In the genomic region with DNA sequence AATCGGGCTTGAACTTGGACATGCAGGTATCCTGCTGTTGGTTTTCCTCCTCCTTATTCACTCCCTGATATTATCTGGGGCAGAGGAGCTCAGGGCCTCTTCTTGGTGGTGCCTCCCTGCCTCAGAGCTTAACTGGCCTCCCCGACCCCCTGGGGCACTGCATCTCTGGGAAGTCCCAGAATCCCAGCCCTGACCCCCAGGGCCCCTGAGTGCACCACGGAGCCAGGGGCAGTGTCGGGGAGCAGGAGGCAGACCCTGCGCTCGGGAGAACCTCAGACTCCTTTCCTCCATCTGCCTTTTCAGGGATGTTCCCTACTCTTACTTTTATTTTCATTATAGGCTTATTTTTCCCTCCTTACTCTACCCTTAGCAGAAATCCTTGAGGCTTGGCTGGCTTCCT, we compare ENCODE assay signal across 1 cellular context.
TF ChIP-seq lines count a peak whose summit lies in the region.

No MANE protein-coding gene starts in this region.

TF ChIP-seq in GM23338, 12 proteins besides CTCF, POLR2A, EP300 and RAD21 (continued from another document):
- TF ChIP-seq, protein P1, sequence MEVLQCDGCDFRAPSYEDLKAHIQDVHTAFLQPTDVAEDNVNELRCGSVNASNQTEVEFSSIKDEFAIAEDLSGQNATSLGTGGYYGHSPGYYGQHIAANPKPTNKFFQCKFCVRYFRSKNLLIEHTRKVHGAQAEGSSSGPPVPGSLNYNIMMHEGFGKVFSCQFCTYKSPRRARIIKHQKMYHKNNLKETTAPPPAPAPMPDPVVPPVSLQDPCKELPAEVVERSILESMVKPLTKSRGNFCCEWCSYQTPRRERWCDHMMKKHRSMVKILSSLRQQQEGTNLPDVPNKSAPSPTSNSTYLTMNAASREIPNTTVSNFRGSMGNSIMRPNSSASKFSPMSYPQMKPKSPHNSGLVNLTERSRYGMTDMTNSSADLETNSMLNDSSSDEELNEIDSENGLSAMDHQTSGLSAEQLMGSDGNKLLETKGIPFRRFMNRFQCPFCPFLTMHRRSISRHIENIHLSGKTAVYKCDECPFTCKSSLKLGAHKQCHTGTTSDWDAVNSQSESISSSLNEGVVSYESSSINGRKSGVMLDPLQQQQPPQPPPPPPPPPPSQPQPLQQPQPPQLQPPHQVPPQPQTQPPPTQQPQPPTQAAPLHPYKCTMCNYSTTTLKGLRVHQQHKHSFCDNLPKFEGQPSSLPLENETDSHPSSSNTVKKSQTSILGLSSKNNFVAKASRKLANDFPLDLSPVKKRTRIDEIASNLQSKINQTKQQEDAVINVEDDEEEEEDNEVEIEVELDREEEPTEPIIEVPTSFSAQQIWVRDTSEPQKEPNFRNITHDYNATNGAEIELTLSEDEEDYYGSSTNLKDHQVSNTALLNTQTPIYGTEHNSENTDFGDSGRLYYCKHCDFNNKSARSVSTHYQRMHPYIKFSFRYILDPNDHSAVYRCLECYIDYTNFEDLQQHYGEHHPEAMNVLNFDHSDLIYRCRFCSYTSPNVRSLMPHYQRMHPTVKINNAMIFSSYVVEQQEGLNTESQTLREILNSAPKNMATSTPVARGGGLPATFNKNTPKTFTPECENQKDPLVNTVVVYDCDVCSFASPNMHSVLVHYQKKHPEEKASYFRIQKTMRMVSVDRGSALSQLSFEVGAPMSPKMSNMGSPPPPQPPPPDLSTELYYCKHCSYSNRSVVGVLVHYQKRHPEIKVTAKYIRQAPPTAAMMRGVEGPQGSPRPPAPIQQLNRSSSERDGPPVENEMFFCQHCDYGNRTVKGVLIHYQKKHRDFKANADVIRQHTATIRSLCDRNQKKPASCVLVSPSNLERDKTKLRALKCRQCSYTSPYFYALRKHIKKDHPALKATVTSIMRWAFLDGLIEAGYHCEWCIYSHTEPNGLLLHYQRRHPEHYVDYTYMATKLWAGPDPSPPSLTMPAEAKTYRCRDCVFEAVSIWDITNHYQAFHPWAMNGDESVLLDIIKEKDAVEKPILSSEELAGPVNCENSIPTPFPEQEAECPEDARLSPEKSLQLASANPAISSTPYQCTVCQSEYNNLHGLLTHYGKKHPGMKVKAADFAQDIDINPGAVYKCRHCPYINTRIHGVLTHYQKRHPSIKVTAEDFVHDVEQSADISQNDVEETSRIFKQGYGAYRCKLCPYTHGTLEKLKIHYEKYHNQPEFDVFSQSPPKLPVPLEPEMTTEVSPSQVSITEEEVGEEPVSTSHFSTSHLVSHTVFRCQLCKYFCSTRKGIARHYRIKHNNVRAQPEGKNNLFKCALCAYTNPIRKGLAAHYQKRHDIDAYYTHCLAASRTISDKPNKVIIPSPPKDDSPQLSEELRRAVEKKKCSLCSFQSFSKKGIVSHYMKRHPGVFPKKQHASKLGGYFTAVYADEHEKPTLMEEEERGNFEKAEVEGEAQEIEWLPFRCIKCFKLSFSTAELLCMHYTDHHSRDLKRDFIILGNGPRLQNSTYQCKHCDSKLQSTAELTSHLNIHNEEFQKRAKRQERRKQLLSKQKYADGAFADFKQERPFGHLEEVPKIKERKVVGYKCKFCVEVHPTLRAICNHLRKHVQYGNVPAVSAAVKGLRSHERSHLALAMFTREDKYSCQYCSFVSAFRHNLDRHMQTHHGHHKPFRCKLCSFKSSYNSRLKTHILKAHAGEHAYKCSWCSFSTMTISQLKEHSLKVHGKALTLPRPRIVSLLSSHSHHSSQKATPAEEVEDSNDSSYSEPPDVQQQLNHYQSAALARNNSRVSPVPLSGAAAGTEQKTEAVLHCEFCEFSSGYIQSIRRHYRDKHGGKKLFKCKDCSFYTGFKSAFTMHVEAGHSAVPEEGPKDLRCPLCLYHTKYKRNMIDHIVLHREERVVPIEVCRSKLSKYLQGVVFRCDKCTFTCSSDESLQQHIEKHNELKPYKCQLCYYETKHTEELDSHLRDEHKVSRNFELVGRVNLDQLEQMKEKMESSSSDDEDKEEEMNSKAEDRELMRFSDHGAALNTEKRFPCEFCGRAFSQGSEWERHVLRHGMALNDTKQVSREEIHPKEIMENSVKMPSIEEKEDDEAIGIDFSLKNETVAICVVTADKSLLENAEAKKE (CRISPR knock-in tag; IDR thresholded peaks at IDR 0.05) = no peak
